7 cellular contexts compared by ENCODE assay signal in genomic region chr1:159190441-159190840, GRCh38. TPM values are rescaled to one million over a fixed set of nuclear protein-coding genes. Genes with fewer than 3 reads are reported as not detected.
"Had no signal": no experiment of that assay in that cellular context is flagged by ENCODE, and none has a peak within 500 bp of the region (broad histone marks: within the 10 kb centered on the region; RNA-seq: fewer than 3 reads in every experiment).

No MANE protein-coding gene starts in this region.

- DNase-seq: IMR-90, KBM-7, KG1 had no signal

- H3K4me3 ChIP-seq: K562 had no signal

- H3K27ac ChIP-seq: HL-60 had no signal

RNA-seq across cellular contexts. Expression of gene ACKR1, which starts 14.2 kb away (rescaled TPM):
- polyA plus RNA-seq: HepG2, IgD-negative memory B cell, IMR-90 had no signal

RNA-seq across cellular contexts. Expression of gene CADM3, which starts 19.0 kb away (rescaled TPM):
- polyA plus RNA-seq: HepG2, IMR-90 had no signal
